ENCODE assay signal across 8 cellular contexts in the genomic region with DNA sequence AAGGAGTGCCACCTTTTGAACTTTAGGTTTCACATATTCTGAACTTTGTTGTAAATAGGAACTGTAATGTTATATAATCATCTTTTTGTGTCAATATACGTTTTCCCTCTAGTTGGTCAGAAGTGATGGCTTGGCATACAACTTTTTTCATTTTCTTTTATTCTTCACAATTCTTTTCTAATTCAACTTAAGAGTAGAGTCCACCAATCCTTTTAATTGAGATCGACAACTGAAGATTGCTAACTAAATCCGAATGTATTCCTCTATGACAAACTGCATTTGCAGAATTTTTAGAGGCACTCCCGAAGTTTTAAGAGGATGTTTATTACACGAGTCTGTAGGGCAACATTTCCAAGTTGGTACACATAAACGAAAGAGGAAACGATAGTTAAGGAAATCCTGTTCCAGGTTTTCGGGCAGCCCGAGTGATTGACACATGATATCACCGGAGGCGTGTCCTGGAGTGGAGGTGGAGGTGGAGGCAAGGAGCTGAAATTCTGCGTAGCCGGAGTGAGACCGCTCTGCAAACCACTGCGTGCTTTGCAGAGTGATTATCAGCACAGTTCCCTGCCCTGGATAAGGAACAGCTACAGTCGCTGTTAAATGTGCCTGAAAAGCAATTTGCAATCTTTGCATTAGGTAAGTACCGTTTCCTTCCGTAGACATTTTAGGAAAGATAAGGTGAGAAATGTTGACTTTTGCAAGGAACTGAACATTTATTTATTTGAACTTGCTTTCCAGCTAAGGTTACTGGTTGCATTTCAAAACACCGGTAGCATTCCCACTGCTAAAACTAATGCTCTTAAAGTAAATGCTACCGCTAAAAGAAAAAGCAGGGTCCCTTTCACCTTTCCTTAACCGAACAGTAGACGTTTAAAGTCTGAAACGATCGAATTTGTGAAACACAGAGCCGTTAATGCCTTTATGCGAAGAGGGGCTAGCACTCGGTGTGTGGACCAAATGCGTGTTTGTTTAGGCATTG. TPM values are rescaled to one million over a fixed set of nuclear protein-coding genes. Genes with fewer than 3 reads are reported as not detected.
A peak's percentile ranks its signal among the peaks of the same experiment; 100 is the strongest.
DNase-seq lines count a peak whose midpoint lies in the region; ATAC-seq and TF ChIP-seq lines count a peak whose summit lies in the region.

A gene with protein sequence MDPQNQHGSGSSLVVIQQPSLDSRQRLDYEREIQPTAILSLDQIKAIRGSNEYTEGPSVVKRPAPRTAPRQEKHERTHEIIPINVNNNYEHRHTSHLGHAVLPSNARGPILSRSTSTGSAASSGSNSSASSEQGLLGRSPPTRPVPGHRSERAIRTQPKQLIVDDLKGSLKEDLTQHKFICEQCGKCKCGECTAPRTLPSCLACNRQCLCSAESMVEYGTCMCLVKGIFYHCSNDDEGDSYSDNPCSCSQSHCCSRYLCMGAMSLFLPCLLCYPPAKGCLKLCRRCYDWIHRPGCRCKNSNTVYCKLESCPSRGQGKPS (plus strand): TSS at position 502 of the 982 bp plus-strand sequence. CDS start 4,797 bp downstream, outside the sequence.

- TF ChIP-seq CTCF in GM13977 (IDR thresholded peaks at IDR 0.05; ENCODE audit: extremely low read depth, insufficient read depth, missing control alignments) (no peak), right atrium auricular region (IDR thresholded peaks at IDR 0.05) (no peak), progenitor cell of endocrine pancreas (IDR thresholded peaks at IDR 0.05; ENCODE audit: unreplicated experiment) (no peak), uterus (IDR thresholded peaks at IDR 0.05) (no peak)

- in situ Hi-C loops in GM13977 (cut with MboI; ENCODE audit: low pct_unique_long_range_greater_than_20kb, low sequenced_read_pairs, unreplicated experiment), result loop anchor here (25.0 kb wide), 1 partner anchor 266 kb away; no protein-coding TSS in a partner anchor

- no peaks in the 10 kb centered on the region for H3K27me3 ChIP-seq in right atrium auricular region
- no peaks in the 10 kb centered on the region for H3K27me3 ChIP-seq in uterus

- TF ChIP-seq POLR2A in uterus (IDR thresholded peaks at IDR 0.05), result peak; percentile 78 to 81

- H3K4me1 ChIP-seq in right atrium auricular region (no peaks in the 10 kb centered on the region), uterus (no peaks in the 10 kb centered on the region)

- no peaks in the 10 kb centered on the region for H3K27me3 Mint-ChIP-seq in progenitor cell of endocrine pancreas

- ATAC-seq in HG02885 (IDR thresholded peaks at IDR 0.05; ENCODE audit: poor library complexity, unreplicated experiment), result peak; percentile 34

- H3K36me3 Mint-ChIP-seq in progenitor cell of endocrine pancreas (ENCODE audit: insufficient read depth), result peaks cover 11% of the 10 kb centered on the region

- H3K27ac Mint-ChIP-seq in progenitor cell of endocrine pancreas, result peak within 1 kb of the TSS; percentile 99

- peak; percentile 62 for DNase-seq in GM13977 (ENCODE audit: low spot score)
- peak; percentile 61 to 67 for DNase-seq in NCI-H187 (lab: John Stamatoyannopoulos, UW)
- peak in 4 of 5 experiments; percentile 41 to 85 (median 60) for DNase-seq in T-helper 2 cell
- peak in 56 of 58 donors; percentile 4 to 90 (median 66) for DNase-seq in anterior cingulate cortex (lab: John Stamatoyannopoulos, UW)
- peak; percentile 96 for DNase-seq in right atrium auricular region (ENCODE audit: low spot score)
- peak; percentile 60 for DNase-seq in progenitor cell of endocrine pancreas (ENCODE audit: low spot score, unreplicated experiment)
- peak; percentile 86 to 89 for DNase-seq in uterus

- intact Hi-C loops in uterus (cut with DNase I; ENCODE audit: low total_unique reads), result no loop called here

- peaks cover 25% of the 10 kb centered on the region for H3K4me1 Mint-ChIP-seq in progenitor cell of endocrine pancreas (ENCODE audit: low read depth)

- no peaks in the 10 kb centered on the region for H3K9me3 Mint-ChIP-seq in progenitor cell of endocrine pancreas (ENCODE audit: low read depth)

- H3K36me3 ChIP-seq in right atrium auricular region (peaks cover 42% of the 10 kb centered on the region), uterus (no peaks in the 10 kb centered on the region)

- peak within 1 kb of the TSS; percentile 63 to 74 for H3K4me3 ChIP-seq in right atrium auricular region
- H3K4me3 ChIP-seq in uterus, result peak within 1 kb of the TSS; percentile 56 to 64

- H3K4me3 Mint-ChIP-seq in progenitor cell of endocrine pancreas (ENCODE audit: low read depth), result peak within 1 kb of the TSS; percentile 82

- H3K9me3 ChIP-seq in right atrium auricular region (no peaks in the 10 kb centered on the region), uterus (no peaks in the 10 kb centered on the region)

- H3K27ac ChIP-seq in right atrium auricular region, result peak within 1 kb of the TSS; percentile 96
- H3K27ac ChIP-seq in uterus, result peak within 1 kb of the TSS; percentile 85 to 91

RNA-seq across cellular contexts. Expression of the gene that starts here (rescaled TPM):
- total RNA-seq in right atrium auricular region, result 100 to 1,000 TPM in 1 of 2 donors, 10 to 100 TPM in 1; 50.0 to 118 TPM
- 52.0 and 54.1 TPM in 2 replicates for total RNA-seq in progenitor cell of endocrine pancreas
- total RNA-seq in uterus, result 100 to 1,000 TPM in 3 of 4 donors, 10 to 100 TPM in 1; 34.8 to 198 (median 170) TPM

Comparison
In these comparisons a context has a peak if more than half of its experiments do, and no peak if none do; other contexts are left out.
1. Peak in every context shown above with its lines: DNase-seq, ATAC-seq, H3K4me3 ChIP-seq and H3K27ac ChIP-seq.